1 cellular context compared by ENCODE assay signal in the genomic region with DNA sequence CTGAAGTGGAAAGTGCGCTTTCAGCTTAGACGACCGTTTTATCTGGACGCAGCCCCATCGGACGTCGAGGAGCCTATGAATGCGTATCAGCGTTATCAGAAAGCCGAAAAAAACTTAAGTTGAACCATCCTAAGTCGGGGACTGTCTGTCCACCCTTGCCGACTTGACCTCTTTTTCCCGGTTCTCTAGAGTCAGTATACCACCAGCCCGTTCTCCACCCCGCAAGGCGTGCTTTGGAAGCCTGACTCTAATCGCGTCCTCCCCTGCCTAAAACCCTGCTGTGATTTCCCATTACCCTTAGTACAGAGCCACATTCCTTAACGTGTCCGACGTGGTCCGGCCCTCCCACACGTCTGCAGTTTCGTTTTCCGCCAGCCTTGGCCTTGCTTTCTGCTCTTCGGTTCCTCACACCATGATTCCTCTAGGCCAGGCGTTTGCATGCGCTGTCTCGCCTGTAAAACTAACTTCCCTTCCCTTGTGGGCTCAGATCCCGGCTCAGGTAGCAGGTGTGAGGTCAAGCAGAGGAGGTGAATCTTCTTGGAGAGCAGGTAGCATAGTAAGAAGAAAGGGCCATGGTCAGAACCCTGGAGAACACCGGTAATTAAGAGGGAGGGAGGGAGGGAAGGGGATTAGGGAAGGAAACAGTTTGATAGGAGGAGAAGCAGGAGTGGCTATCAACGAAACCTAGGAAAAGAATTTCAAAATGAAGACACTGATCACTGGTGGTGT.
TF ChIP-seq lines count a peak whose summit lies in the region.

No MANE protein-coding gene starts in this region.

TF ChIP-seq in K562, 482 proteins besides CTCF, POLR2A, EP300 and RAD21:
- TF ChIP-seq, protein P1, sequence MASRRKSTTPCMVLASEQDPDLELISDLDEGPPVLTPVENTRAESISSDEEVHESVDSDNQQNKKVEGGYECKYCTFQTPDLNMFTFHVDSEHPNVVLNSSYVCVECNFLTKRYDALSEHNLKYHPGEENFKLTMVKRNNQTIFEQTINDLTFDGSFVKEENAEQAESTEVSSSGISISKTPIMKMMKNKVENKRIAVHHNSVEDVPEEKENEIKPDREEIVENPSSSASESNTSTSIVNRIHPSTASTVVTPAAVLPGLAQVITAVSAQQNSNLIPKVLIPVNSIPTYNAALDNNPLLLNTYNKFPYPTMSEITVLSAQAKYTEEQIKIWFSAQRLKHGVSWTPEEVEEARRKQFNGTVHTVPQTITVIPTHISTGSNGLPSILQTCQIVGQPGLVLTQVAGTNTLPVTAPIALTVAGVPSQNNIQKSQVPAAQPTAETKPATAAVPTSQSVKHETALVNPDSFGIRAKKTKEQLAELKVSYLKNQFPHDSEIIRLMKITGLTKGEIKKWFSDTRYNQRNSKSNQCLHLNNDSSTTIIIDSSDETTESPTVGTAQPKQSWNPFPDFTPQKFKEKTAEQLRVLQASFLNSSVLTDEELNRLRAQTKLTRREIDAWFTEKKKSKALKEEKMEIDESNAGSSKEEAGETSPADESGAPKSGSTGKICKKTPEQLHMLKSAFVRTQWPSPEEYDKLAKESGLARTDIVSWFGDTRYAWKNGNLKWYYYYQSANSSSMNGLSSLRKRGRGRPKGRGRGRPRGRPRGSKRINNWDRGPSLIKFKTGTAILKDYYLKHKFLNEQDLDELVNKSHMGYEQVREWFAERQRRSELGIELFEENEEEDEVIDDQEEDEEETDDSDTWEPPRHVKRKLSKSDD (conservative IDR thresholded peaks at IDR 0.05; ENCODE audit: low read length) = no peak
- TF ChIP-seq PTRF (tag; IDR thresholded peaks at IDR 0.05) (no peak), NR2F6 (CRISPR knock-in tag; IDR thresholded peaks at IDR 0.05) (no peak), ZC3H11A (IDR thresholded peaks at IDR 0.05; ENCODE audit: low read depth, low read length) (no peak), PHF21A (IDR thresholded peaks at IDR 0.05; ENCODE audit: borderline replicate concordance, low read depth) (0 out of 2 replicates have a peak, but pooled peaks have one; percentile 80), XRCC4 (IDR thresholded peaks at IDR 0.05; ENCODE audit: extremely low read depth, insufficient read depth, insufficient read length) (no peak), SIN3A (IDR thresholded peaks at IDR 0.05; ENCODE audit: borderline replicate concordance in 2 of 2, control insufficient read depth in 1 of 2, low read depth in 2 of 2, low read length in 2 of 2) (0 out of 4 replicates have a peak, but pooled peaks of 1 of the 2 experiments have one; percentile 9), NUFIP1 (IDR thresholded peaks at IDR 0.05; ENCODE audit: partially characterized antibody) (peak; percentile 22), CREB1 (IDR thresholded peaks at IDR 0.05) (no peak), CREB1 (CRISPR knock-in tag; IDR thresholded peaks at IDR 0.05) (no peak), SP2 (IDR thresholded peaks at IDR 0.05; ENCODE audit: extremely low read depth, low read depth, low read length, poor library complexity, severe bottlenecking) (peak; percentile 5), TEAD4 (IDR thresholded peaks at IDR 0.05; ENCODE audit: low read length) (peak; percentile 21; the same call in 1 of the 2 replicates), TEAD4 (CRISPR knock-in tag; IDR thresholded peaks at IDR 0.05; ENCODE audit: borderline replicate concordance) (no peak), CREM (IDR thresholded peaks at IDR 0.05; ENCODE audit: low read depth) (0 out of 2 replicates have a peak, but pooled peaks have one; percentile 18), RCOR1 (IDR thresholded peaks at IDR 0.05; ENCODE audit: borderline replicate concordance in 1 of 2, low read depth in 2 of 2, low read length in 2 of 2) (peak in 1 of 2 experiments; percentile 30; a peak in 1 of 4 replicates), CBFA2T3 (IDR thresholded peaks at IDR 0.05) (peak; percentile 29; the same call in 1 of the 2 replicates), L3MBTL2 (IDR thresholded peaks at IDR 0.05) (no peak), DACH1 (IDR thresholded peaks at IDR 0.05; ENCODE audit: partially characterized antibody) (no peak)
- TF ChIP-seq, protein P2, sequence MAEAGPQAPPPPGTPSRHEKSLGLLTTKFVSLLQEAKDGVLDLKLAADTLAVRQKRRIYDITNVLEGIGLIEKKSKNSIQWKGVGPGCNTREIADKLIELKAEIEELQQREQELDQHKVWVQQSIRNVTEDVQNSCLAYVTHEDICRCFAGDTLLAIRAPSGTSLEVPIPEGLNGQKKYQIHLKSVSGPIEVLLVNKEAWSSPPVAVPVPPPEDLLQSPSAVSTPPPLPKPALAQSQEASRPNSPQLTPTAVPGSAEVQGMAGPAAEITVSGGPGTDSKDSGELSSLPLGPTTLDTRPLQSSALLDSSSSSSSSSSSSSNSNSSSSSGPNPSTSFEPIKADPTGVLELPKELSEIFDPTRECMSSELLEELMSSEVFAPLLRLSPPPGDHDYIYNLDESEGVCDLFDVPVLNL (CRISPR knock-in tag; IDR thresholded peaks at IDR 0.05; ENCODE audit: low read depth) = 0 out of 2 replicates have a peak, but pooled peaks have one; percentile 31
- TF ChIP-seq, protein P3, sequence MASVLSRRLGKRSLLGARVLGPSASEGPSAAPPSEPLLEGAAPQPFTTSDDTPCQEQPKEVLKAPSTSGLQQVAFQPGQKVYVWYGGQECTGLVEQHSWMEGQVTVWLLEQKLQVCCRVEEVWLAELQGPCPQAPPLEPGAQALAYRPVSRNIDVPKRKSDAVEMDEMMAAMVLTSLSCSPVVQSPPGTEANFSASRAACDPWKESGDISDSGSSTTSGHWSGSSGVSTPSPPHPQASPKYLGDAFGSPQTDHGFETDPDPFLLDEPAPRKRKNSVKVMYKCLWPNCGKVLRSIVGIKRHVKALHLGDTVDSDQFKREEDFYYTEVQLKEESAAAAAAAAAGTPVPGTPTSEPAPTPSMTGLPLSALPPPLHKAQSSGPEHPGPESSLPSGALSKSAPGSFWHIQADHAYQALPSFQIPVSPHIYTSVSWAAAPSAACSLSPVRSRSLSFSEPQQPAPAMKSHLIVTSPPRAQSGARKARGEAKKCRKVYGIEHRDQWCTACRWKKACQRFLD (CRISPR knock-in tag; IDR thresholded peaks at IDR 0.05) = 0 out of 2 replicates have a peak, but pooled peaks have one; percentile 23
